17 cellular contexts compared by ENCODE assay signal in genomic region chr17:63190821-63191220, GRCh38.
DNase-seq lines count a peak whose midpoint lies in the region; ATAC-seq and TF ChIP-seq lines count a peak whose summit lies in the region.
"Had no signal": no experiment of that assay in that cellular context is flagged by ENCODE, and none has a peak within 500 bp of the region (broad histone marks: within the 10 kb centered on the region; RNA-seq: fewer than 3 reads in every experiment).

No MANE protein-coding gene starts in this region.

- intact Hi-C loops in activated B cell treated with CpG ODN at 0.5 μM for 24 hours (cut with micrococcal nuclease): loop anchor here (5.0 kb wide), 1 partner anchor 49 kb away; no protein-coding TSS in a partner anchor

- H3K36me3 ChIP-seq in effector memory CD4-positive, alpha-beta T cell (ENCODE audit: control insufficient read depth, insufficient read depth, low read length): no peaks in the 10 kb centered on the region

- CTCF ChIA-PET in activated B cell treated with CpG ODN at 0.5 μM for 24 hours (lab: Charles Lee): no interaction called here

- H3K4me1 Mint-ChIP-seq in activated B cell treated with CpG ODN at 0.5 μM for 24 hours: peaks cover 48% of the 10 kb centered on the region

- no peaks in the 10 kb centered on the region for H3K4me1 ChIP-seq in effector memory CD4-positive, alpha-beta T cell (ENCODE audit: control insufficient read depth, insufficient read depth, low read length, poor library complexity, severe bottlenecking)
- H3K4me1 ChIP-seq: Caco-2 had no signal

- ATAC-seq in activated B cell treated with CpG ODN at 0.5 μM for 24 hours (ENCODE audit: low read depth): no peak
- ATAC-seq: Right ventricle myocardium inferior had no signal

- H3K9me3 ChIP-seq in effector memory CD4-positive, alpha-beta T cell (ENCODE audit: control insufficient read depth, low read length): no peaks in the 10 kb centered on the region
- H3K9me3 ChIP-seq: Caco-2 had no signal

- POLR2A ChIA-PET in activated B cell treated with CpG ODN at 0.5 μM for 24 hours (lab: Charles Lee): no interaction called here

- no peak overlapping the region for H3K4me3 ChIP-seq in effector memory CD4-positive, alpha-beta T cell (ENCODE audit: insufficient read depth, low read depth, low read length, poor library complexity, severe bottlenecking)

- H3K27ac Mint-ChIP-seq in activated B cell treated with CpG ODN at 0.5 μM for 24 hours: peak overlapping the region; percentile 68

- H3K4me3 Mint-ChIP-seq in activated B cell treated with CpG ODN at 0.5 μM for 24 hours: no peak overlapping the region

- H3K27me3 ChIP-seq in effector memory CD4-positive, alpha-beta T cell (replicated peaks; ENCODE audit: control insufficient read depth, insufficient read depth, low read length, poor library complexity, severe bottlenecking): no peaks in the 10 kb centered on the region

- no peaks in the 10 kb centered on the region for H3K27me3 Mint-ChIP-seq in activated B cell treated with CpG ODN at 0.5 μM for 24 hours

- peaks cover 8% of the 10 kb centered on the region for H3K9me3 Mint-ChIP-seq in activated B cell treated with CpG ODN at 0.5 μM for 24 hours

- no peaks in the 10 kb centered on the region for H3K36me3 Mint-ChIP-seq in activated B cell treated with CpG ODN at 0.5 μM for 24 hours (ENCODE audit: low read depth)

- no peak for TF ChIP-seq CTCF in activated B cell treated with CpG ODN at 0.5 μM for 24 hours (IDR thresholded peaks at IDR 0.05)

- DNase-seq in COLO829 (ENCODE audit: low spot score) (peak; percentile 59), activated B cell treated with CpG ODN at 0.5 μM for 24 hours (no peak), inferior parietal cortex (ENCODE audit: extremely low spot score) (peak; percentile 52), substantia nigra (lab: John Stamatoyannopoulos, UW) (no peak), NCI-H1436 (lab: John Stamatoyannopoulos, UW) (no peak)
- no peak for DNase-seq in effector CD8-positive, alpha-beta T cell (lab: John Stamatoyannopoulos, UW)
- DNase-seq in effector memory CD4-positive, alpha-beta T cell: no peak
- DNase-seq: ACHN; Caco-2; HCEC 1CT; IMR-90; Kasumi-1; NCI-H2107; NCI-H226; NCI-H526; NK-92 treated with Interleukin-12 subunit alpha and Interleukin-12 subunit beta, amount 100 ng/mL, for 24 hours had no signal

- H3K27ac ChIP-seq in substantia nigra (ENCODE audit: low read depth, low read length, poor library complexity, severe bottlenecking): peak overlapping the region; percentile 66
- H3K27ac ChIP-seq in effector memory CD4-positive, alpha-beta T cell (ENCODE audit: insufficient read depth, low read length, poor library complexity, severe bottlenecking): no peak overlapping the region

Comparison
In these comparisons a context has a peak if more than half of its experiments do, and no peak if none do; other contexts are left out.
1. DNase-seq: peak in COLO829 (single experiment) and inferior parietal cortex (single experiment); none in activated B cell treated with CpG ODN at 0.5 μM for 24 hours (single experiment), substantia nigra (0 of 49), effector CD8-positive, alpha-beta T cell (single experiment), NCI-H1436 (single experiment) and effector memory CD4-positive, alpha-beta T cell (0 of 3).